17 cellular contexts compared by ENCODE assay signal in genomic region chr2:145546091-145546490, GRCh38.
A peak's percentile ranks its signal among the peaks of the same experiment; 100 is the strongest.
DNase-seq lines count a peak whose midpoint lies in the region; ATAC-seq and TF ChIP-seq lines count a peak whose summit lies in the region.
"Had no signal": no experiment of that assay in that cellular context is flagged by ENCODE, and none has a peak within 500 bp of the region (broad histone marks: within the 10 kb centered on the region; RNA-seq: fewer than 3 reads in every experiment).

No MANE protein-coding gene starts in this region.

- TF ChIP-seq CTCF in cardiac muscle cell (IDR thresholded peaks at IDR 0.05; ENCODE audit: low read depth, low read length): peak; percentile 23
- TF ChIP-seq CTCF in heart right ventricle (IDR thresholded peaks at IDR 0.05): no peak
- TF ChIP-seq CTCF in PC-3 (conservative IDR thresholded peaks at IDR 0.05; ENCODE audit: low read depth, low read length): peak; percentile 55
- peak; percentile 41 for TF ChIP-seq CTCF in epithelial cell of proximal tubule (conservative IDR thresholded peaks at IDR 0.05; ENCODE audit: low read depth, low read length)
- no peak for TF ChIP-seq CTCF in BE2C (IDR thresholded peaks at IDR 0.05; ENCODE audit: low read depth, low read length)

- H3K9me3 ChIP-seq in cardiac muscle cell (ENCODE audit: low read depth): no peaks in the 10 kb centered on the region
- peaks cover 0 to 28% (median 0%) of the 10 kb centered on the region in 11 donors for H3K9me3 ChIP-seq in heart right ventricle
- no peaks in the 10 kb centered on the region for H3K9me3 ChIP-seq in PC-3 (ENCODE audit: low read length)
- H3K9me3 ChIP-seq in BE2C: no peaks in the 10 kb centered on the region
- H3K9me3 ChIP-seq in T-helper 17 cell (ENCODE audit: control insufficient read depth, low read length, poor library complexity, severe bottlenecking): no peaks in the 10 kb centered on the region
- H3K9me3 ChIP-seq: ascending aorta, gastrocnemius medialis, neutrophil, sigmoid colon had no signal

- no peaks in the 10 kb centered on the region for H4K20me1 ChIP-seq in PC-3 (ENCODE audit: low read length)

- no peaks in the 10 kb centered on the region for H3K27me3 Mint-ChIP-seq in T-helper 17 cell
- H3K27me3 Mint-ChIP-seq: stimulated activated memory B cell treated with anti-CD40 and anti-IgM and Interleukin-4, amounts not matched to agents 10 μg/mL and 1 μg/mL and 100 μg/mL, for 72 hours had no signal

- H3K4me1 ChIP-seq in cardiac muscle cell (ENCODE audit: low read depth) (no peaks in the 10 kb centered on the region), heart right ventricle (no peaks in the 10 kb centered on the region), PC-3 (ENCODE audit: insufficient read depth, low read length) (peaks cover 5% of the 10 kb centered on the region; the same call in 1 of the 2 replicates), BE2C (no peaks in the 10 kb centered on the region)
- H3K4me1 ChIP-seq: ascending aorta, gastrocnemius medialis, sigmoid colon had no signal

- no peak for ATAC-seq in heart right ventricle
- peak; percentile 27; the same call in 1 of the 2 replicates for ATAC-seq in PC-3
- ATAC-seq in T-helper 17 cell: no peak
- ATAC-seq: gastrocnemius medialis; stimulated activated memory B cell treated with anti-CD40 and anti-IgM and Interleukin-4, amounts not matched to agents 10 μg/mL and 1 μg/mL and 100 μg/mL, for 72 hours had no signal

- no peaks in the 10 kb centered on the region for H3K79me2 ChIP-seq in PC-3 (ENCODE audit: low read length)

- H3K4me3 ChIP-seq in cardiac muscle cell: no peak overlapping the region
- no peak overlapping the region for H3K4me3 ChIP-seq in heart right ventricle
- no peak overlapping the region for H3K4me3 ChIP-seq in PC-3 (ENCODE audit: low read length)
- H3K4me3 ChIP-seq in epithelial cell of proximal tubule (ENCODE audit: low read depth, low read length): no peak overlapping the region
- no peak overlapping the region for H3K4me3 ChIP-seq in BE2C (ENCODE audit: low read depth, low read length)
- H3K4me3 ChIP-seq: ascending aorta, gastrocnemius medialis, sigmoid colon, SK-N-MC had no signal

- DNase-seq in cardiac muscle cell (ENCODE audit: low read depth in 1 of 2, low spot score in 1 of 2): peak in 1 of 2 donors; percentile 24
- DNase-seq in heart right ventricle: no peak
- DNase-seq in PC-3: peak; percentile 53
- no peak for DNase-seq in epithelial cell of proximal tubule (ENCODE audit: low read depth)
- no peak for DNase-seq in BE2C
- no peak for DNase-seq in stimulated activated CD8-positive, alpha-beta memory T cell treated with anti-CD3 and anti-CD28 coated beads, Interleukin-4, amount 100 ng/mL, for 48 hours
- no peak for DNase-seq in T-helper 17 cell
- DNase-seq in activated effector memory CD4-positive, alpha-beta T cell treated with Interleukin-2 at 50 U/mL for 16 hours: no peak
- DNase-seq: activated effector memory CD4-positive, alpha-beta T cell treated with anti-CD3 and anti-CD28 coated beads, Interleukin-2, amount 50 U/mL, for 16 hours; DMS79; gastrocnemius medialis; NCI-H2171 treated with DMSO at 0.1 percent for 48 hours; sigmoid colon had no signal

- CTCF ChIA-PET in PC-3 (lab: Charles Lee): no interaction called here

- POLR2A ChIA-PET in PC-3 (lab: Charles Lee; ENCODE audit: unreplicated experiment): no interaction called here

- no peaks in the 10 kb centered on the region for H3F3A ChIP-seq in PC-3 (ENCODE audit: low read length, unreplicated experiment)

- 72 to 76% methylated on average over 2 of the region's 2 CpGs for WGBS in heart right ventricle, 2 donors

- H3K9me2 ChIP-seq in PC-3 (replicated peaks; ENCODE audit: low read length): no peaks in the 10 kb centered on the region

- H3K27ac Mint-ChIP-seq in T-helper 17 cell: no peak overlapping the region
- H3K27ac Mint-ChIP-seq: stimulated activated memory B cell treated with anti-CD40 and anti-IgM and Interleukin-4, amounts not matched to agents 10 μg/mL and 1 μg/mL and 100 μg/mL, for 72 hours had no signal

- H3K27ac ChIP-seq in cardiac muscle cell (no peak overlapping the region), heart right ventricle (no peak overlapping the region), PC-3 (ENCODE audit: low read length) (no peak overlapping the region)
- H3K27ac ChIP-seq: ascending aorta, gastrocnemius medialis, neutrophil, sigmoid colon, SK-N-MC had no signal

- no peak overlapping the region for H2AFZ ChIP-seq in PC-3 (ENCODE audit: low read length)

- H3K4me1 Mint-ChIP-seq in T-helper 17 cell: no peaks in the 10 kb centered on the region
- H3K4me1 Mint-ChIP-seq: stimulated activated memory B cell treated with anti-CD40 and anti-IgM and Interleukin-4, amounts not matched to agents 10 μg/mL and 1 μg/mL and 100 μg/mL, for 72 hours had no signal

- H3K36me3 ChIP-seq in cardiac muscle cell (no peaks in the 10 kb centered on the region), heart right ventricle (no peaks in the 10 kb centered on the region), PC-3 (ENCODE audit: low read depth, low read length) (no peaks in the 10 kb centered on the region), BE2C (no peaks in the 10 kb centered on the region)
- H3K36me3 ChIP-seq: ascending aorta, gastrocnemius medialis, neutrophil, sigmoid colon had no signal

- H3K27me3 ChIP-seq in cardiac muscle cell (no peaks in the 10 kb centered on the region), heart right ventricle (no peaks in the 10 kb centered on the region), PC-3 (ENCODE audit: low read length) (no peaks in the 10 kb centered on the region), BE2C (no peaks in the 10 kb centered on the region)
- H3K27me3 ChIP-seq: ascending aorta, gastrocnemius medialis, neutrophil, sigmoid colon had no signal

- intact Hi-C loops in heart right ventricle (cut with DNase I): no loop called here
- intact Hi-C loops in PC-3 (cut with micrococcal nuclease): no loop called here

- no TSS peak for BruUV-seq in PC-3 (replicated peaks; lab: Mats Ljungman, UMichigan)

- H3K4me2 ChIP-seq in PC-3 (ENCODE audit: low read length): no peak overlapping the region

- H3K9ac ChIP-seq in PC-3 (ENCODE audit: low read length): no peak overlapping the region

- H3K4me3 Mint-ChIP-seq in T-helper 17 cell: no peak overlapping the region
- H3K4me3 Mint-ChIP-seq: stimulated activated memory B cell treated with anti-CD40 and anti-IgM and Interleukin-4, amounts not matched to agents 10 μg/mL and 1 μg/mL and 100 μg/mL, for 72 hours had no signal

- no peaks in the 10 kb centered on the region for H3K36me3 Mint-ChIP-seq in T-helper 17 cell (ENCODE audit: low read depth)
- H3K36me3 Mint-ChIP-seq: stimulated activated memory B cell treated with anti-CD40 and anti-IgM and Interleukin-4, amounts not matched to agents 10 μg/mL and 1 μg/mL and 100 μg/mL, for 72 hours had no signal

Comparison
In these comparisons a context has a peak if more than half of its experiments do, and no peak if none do; other contexts are left out.
1. CTCF ChIP-seq: peak in cardiac muscle cell (single experiment), PC-3 (single experiment) and epithelial cell of proximal tubule (single experiment); none in heart right ventricle (0 of 9) and BE2C (single experiment).